ENCODE assay signal across 28 cellular contexts in the genomic region with DNA sequence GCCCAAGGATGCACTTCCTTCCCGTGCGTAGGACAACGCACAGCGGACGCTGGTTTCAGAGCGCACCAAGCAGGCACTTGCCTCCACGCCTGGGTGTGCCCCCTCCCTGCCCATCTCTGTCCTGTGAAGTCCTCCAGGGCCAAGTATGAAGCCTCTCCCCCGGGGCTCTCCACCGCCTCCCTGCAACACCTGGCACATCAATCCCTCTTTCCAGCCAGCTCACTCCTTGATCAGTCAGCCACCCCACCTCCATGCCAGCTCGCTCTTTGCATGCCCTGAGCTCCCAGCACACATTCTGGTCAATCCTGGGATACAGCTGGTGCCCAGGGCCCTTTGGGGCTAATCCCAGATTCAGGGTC. TPM values are rescaled to one million over a fixed set of nuclear protein-coding genes. Genes with fewer than 3 reads are reported as not detected.
"Had no signal": no experiment of that assay in that cellular context is flagged by ENCODE, and none has a peak within 500 bp of the region (broad histone marks: within the 10 kb centered on the region; RNA-seq: fewer than 3 reads in every experiment).

No MANE protein-coding gene starts in this region.

- H3K36me3 Mint-ChIP-seq: memory B cell, naive B cell had no signal

- H3K27me3 ChIP-seq: brain microvascular endothelial cell, colonic mucosa, pancreas, suprapubic skin, transverse colon had no signal

- H3K4me1 Mint-ChIP-seq: activated CD4-positive, alpha-beta T cell treated with anti-CD3 and anti-CD28 coated beads, Interleukin-2, amount 10 ng/mL, durations not matched to agents 24 days and 14 days; memory B cell; stimulated activated naive CD8-positive, alpha-beta T cell treated with anti-CD3 and anti-CD28 coated beads, Interleukin-15, amount 100 ng/mL, for 72 hours had no signal

- FAIRE-seq: endometrium, frontal cortex, pancreas had no signal

- H3K4me1 ChIP-seq: colonic mucosa, pancreas had no signal

- H3K27ac Mint-ChIP-seq: activated CD4-positive, alpha-beta T cell treated with anti-CD3 and anti-CD28 coated beads, Interleukin-2, amount 10 ng/mL, durations not matched to agents 24 days and 14 days; activated CD8-positive, alpha-beta T cell treated with anti-CD3 and anti-CD28 coated beads for 36 hours; memory B cell; stimulated activated naive CD8-positive, alpha-beta T cell treated with anti-CD3 and anti-CD28 coated beads, Interleukin-15, amount 100 ng/mL, for 72 hours had no signal

- H3K9me3 ChIP-seq: colonic mucosa, pancreas, suprapubic skin had no signal

- DNase-seq: activated CD4-positive, alpha-beta T cell treated with anti-CD3 and anti-CD28 coated beads, Interleukin-2, amount 10 ng/mL, durations not matched to agents 24 days and 14 days; activated CD4-positive, CD25-positive, alpha-beta regulatory T cell; activated CD8-positive, alpha-beta T cell treated with anti-CD3 and anti-CD28 coated beads for 36 hours; activated effector memory CD4-positive, alpha-beta T cell treated with anti-CD3 and anti-CD28 coated beads, Interleukin-2, amount 50 U/mL, for 16 hours; activated naive CD4-positive, alpha-beta T cell treated with anti-CD3 and anti-CD28 coated beads, Interleukin-2, amount 50 U/mL, for 16 hours; activated T-cell treated with anti-CD3 and anti-CD28 coated beads, Interleukin-2, amount 50 U/mL, for 1 hour; aorta; brain microvascular endothelial cell; central memory CD4-positive, alpha-beta T cell; colonic mucosa; head of caudate nucleus; left ventricle myocardium superior; mucosa of descending colon; naive B cell; stimulated activated CD4-positive, alpha-beta T cell treated with anti-CD3 and anti-CD28 coated beads, Interleukin-2, amount 100 ng/mL, for 48 hours; stimulated activated naive CD8-positive, alpha-beta T cell treated with anti-CD3 and anti-CD28 coated beads, Interleukin-15, amount 100 ng/mL, for 72 hours; T-helper 1 cell; T-helper 9 cell; transverse colon had no signal

- H3K4me3 ChIP-seq: colonic mucosa, mucosa of descending colon, pancreas, suprapubic skin, transverse colon had no signal

- H3K27ac ChIP-seq: brain microvascular endothelial cell, colonic mucosa, pancreas, suprapubic skin, transverse colon had no signal

- H3K9me3 Mint-ChIP-seq: memory B cell, neural crest cell had no signal

- H3K36me3 ChIP-seq: pancreas, transverse colon had no signal

- ATAC-seq: activated CD8-positive, alpha-beta T cell treated with anti-CD3 and anti-CD28 coated beads for 36 hours; left ventricle myocardium superior; mucosa of descending colon; pancreas; stimulated activated naive CD8-positive, alpha-beta T cell treated with anti-CD3 and anti-CD28 coated beads, Interleukin-15, amount 100 ng/mL, for 72 hours had no signal

- H3K4me3 Mint-ChIP-seq: activated CD4-positive, alpha-beta T cell treated with anti-CD3 and anti-CD28 coated beads, Interleukin-2, amount 10 ng/mL, durations not matched to agents 24 days and 14 days; activated CD8-positive, alpha-beta T cell treated with anti-CD3 and anti-CD28 coated beads for 36 hours; memory B cell; naive B cell; neural crest cell; stimulated activated naive CD8-positive, alpha-beta T cell treated with anti-CD3 and anti-CD28 coated beads, Interleukin-15, amount 100 ng/mL, for 72 hours had no signal

RNA-seq across cellular contexts. Expression of a gene that starts 16.3 kb away (rescaled TPM):
- total RNA-seq: activated CD4-positive, alpha-beta T cell treated with anti-CD3 and anti-CD28 coated beads, Interleukin-2, amount 10 ng/mL, durations not matched to agents 24 days and 14 days; activated CD8-positive, alpha-beta T cell treated with anti-CD3 and anti-CD28 coated beads for 36 hours; aorta; colonic mucosa; frontal cortex; kidney epithelial cell; left ventricle myocardium superior; mucosa of descending colon; neural crest cell; pancreas; renal cortical epithelial cell; suprapubic skin; transverse colon had no signal
- polyA plus RNA-seq: aorta, esophagus, pancreas had no signal

RNA-seq across cellular contexts. Expression of a gene that starts 40.5 kb away (rescaled TPM):
- total RNA-seq: neural crest cell had no signal
